1 cellular context compared by ENCODE assay signal in genomic region chr2:120473522-120474271, GRCh38.
TF ChIP-seq lines count a peak whose summit lies in the region.

No MANE protein-coding gene starts in this region.

TF ChIP-seq in HepG2, 621 proteins besides CTCF, POLR2A, EP300 and RAD21 (continued from another document):
- TF ChIP-seq ZBTB37 (CRISPR knock-in tag; IDR thresholded peaks at IDR 0.05) (0 out of 2 replicates have a peak, but pooled peaks have one; percentile 29), SMYD3 (CRISPR knock-in tag; IDR thresholded peaks at IDR 0.05) (no peak), MXI1 (IDR thresholded peaks at IDR 0.05; ENCODE audit: borderline replicate concordance, low read depth, low read length) (no peak), HNRNPL (IDR thresholded peaks at IDR 0.05; ENCODE audit: low read depth, low read length) (0 out of 2 replicates have a peak, but pooled peaks have one; percentile 58), HOXA7 (CRISPR knock-in tag; IDR thresholded peaks at IDR 0.05) (no peak), ZNF629 (CRISPR knock-in tag; conservative IDR thresholded peaks at IDR 0.05) (no peak)
